Comparison of ENCODE assay signal across 18 cellular contexts in genomic region chr1:8641317-8641997, GRCh38.
"Had no signal": no experiment of that assay in that cellular context is flagged by ENCODE, and none has a peak within 500 bp of the region (broad histone marks: within the 10 kb centered on the region; RNA-seq: fewer than 3 reads in every experiment).

No MANE protein-coding gene starts in this region.

- H3K27ac Mint-ChIP-seq: activated CD4-positive, alpha-beta memory T cell treated with anti-CD3 and anti-CD28 coated beads, Interleukin-2, amount 10 ng/mL, durations not matched to agents 7 days and 5 days; activated CD4-positive, alpha-beta T cell treated with anti-CD3 and anti-CD28 coated beads for 36 hours; activated naive CD8-positive, alpha-beta T cell treated with anti-CD3 and anti-CD28 coated beads, Interleukin-2, amount 50 U/mL, for 24 hours; activated T-cell treated with anti-CD3 and anti-CD28 coated beads, Interleukin-2, amount 50 U/mL, for 72 hours; naive thymus-derived CD4-positive, alpha-beta T cell had no signal

- DNase-seq: activated CD4-positive, alpha-beta memory T cell treated with anti-CD3 and anti-CD28 coated beads, Interleukin-2, amount 10 ng/mL, durations not matched to agents 7 days and 5 days; activated CD4-positive, alpha-beta T cell treated with anti-CD3 and anti-CD28 coated beads for 36 hours; activated naive CD4-positive, alpha-beta T cell; activated naive CD8-positive, alpha-beta T cell treated with anti-CD3 and anti-CD28 coated beads, Interleukin-2, amount 50 U/mL, for 24 hours; activated T-cell treated with anti-CD3 and anti-CD28 coated beads, Interleukin-2, amount 50 U/mL, for 72 hours; central memory CD4-positive, alpha-beta T cell; cortex of kidney; effector memory CD4-positive, alpha-beta T cell; erythroblast; hypothalamus; kidney glomerular epithelial cell; lower lobe of right lung; naive thymus-derived CD4-positive, alpha-beta T cell; nucleus accumbens; sigmoid colon; stimulated activated naive CD8-positive, alpha-beta T cell treated with anti-CD3 and anti-CD28 coated beads, Interleukin-15, Interleukin-2, amounts not matched to agents 100 U/mL and 50 U/mL, for 24 hours; T-helper 1 cell; upper lobe of left lung had no signal

- H3K4me3 Mint-ChIP-seq: activated CD4-positive, alpha-beta memory T cell treated with anti-CD3 and anti-CD28 coated beads, Interleukin-2, amount 10 ng/mL, durations not matched to agents 7 days and 5 days; activated CD4-positive, alpha-beta T cell treated with anti-CD3 and anti-CD28 coated beads for 36 hours; activated naive CD8-positive, alpha-beta T cell treated with anti-CD3 and anti-CD28 coated beads, Interleukin-2, amount 50 U/mL, for 24 hours; activated T-cell treated with anti-CD3 and anti-CD28 coated beads, Interleukin-2, amount 50 U/mL, for 72 hours; naive thymus-derived CD4-positive, alpha-beta T cell had no signal

- H3K27me3 Mint-ChIP-seq: activated CD4-positive, alpha-beta memory T cell treated with anti-CD3 and anti-CD28 coated beads, Interleukin-2, amount 10 ng/mL, durations not matched to agents 7 days and 5 days; activated CD4-positive, alpha-beta T cell treated with anti-CD3 and anti-CD28 coated beads for 36 hours; activated naive CD8-positive, alpha-beta T cell treated with anti-CD3 and anti-CD28 coated beads, Interleukin-2, amount 50 U/mL, for 24 hours; naive thymus-derived CD4-positive, alpha-beta T cell had no signal

- H3K9me3 Mint-ChIP-seq: activated CD4-positive, alpha-beta memory T cell treated with anti-CD3 and anti-CD28 coated beads, Interleukin-2, amount 10 ng/mL, durations not matched to agents 7 days and 5 days; activated naive CD8-positive, alpha-beta T cell treated with anti-CD3 and anti-CD28 coated beads, Interleukin-2, amount 50 U/mL, for 24 hours; activated T-cell treated with anti-CD3 and anti-CD28 coated beads, Interleukin-2, amount 50 U/mL, for 72 hours; naive thymus-derived CD4-positive, alpha-beta T cell had no signal
